Comparison of ENCODE assay signal across 10 cellular contexts in the genomic region with DNA sequence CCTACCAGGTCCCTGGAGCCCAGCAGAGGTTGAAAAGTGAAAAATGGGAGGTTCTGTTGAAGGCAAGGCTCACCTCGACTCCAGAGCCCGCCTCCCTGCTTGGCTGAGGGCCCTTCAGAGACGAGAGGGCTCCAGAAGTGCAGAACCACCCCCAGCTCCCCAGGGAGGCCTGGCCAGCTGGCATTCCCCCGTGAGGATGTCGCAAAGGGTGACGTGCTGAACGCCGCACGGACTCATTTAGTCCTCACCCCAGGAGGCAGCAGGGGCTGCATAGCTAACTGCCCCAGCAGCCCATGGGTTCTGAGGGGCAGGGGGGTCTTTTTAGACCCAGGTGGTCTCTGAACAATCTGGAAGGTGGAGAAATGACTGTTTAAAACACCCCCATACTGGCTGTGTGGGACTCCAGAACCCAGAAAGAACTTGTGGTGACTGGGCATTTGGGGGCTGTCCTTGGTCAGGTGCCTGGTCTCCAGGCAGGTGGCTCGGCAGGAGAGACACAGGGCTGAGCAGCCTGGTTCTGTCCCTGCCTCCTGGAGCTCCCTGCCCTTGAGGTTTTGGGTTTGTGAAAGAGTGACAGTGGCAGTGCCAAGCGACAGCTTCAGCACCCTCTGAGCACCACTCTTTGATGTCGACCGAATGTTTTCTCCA. TPM values are rescaled to one million over a fixed set of nuclear protein-coding genes. Genes with fewer than 3 reads are reported as not detected.
DNase-seq lines count a peak whose midpoint lies in the region; ATAC-seq and TF ChIP-seq lines count a peak whose summit lies in the region.
"Had no signal": no experiment of that assay in that cellular context is flagged by ENCODE, and none has a peak within 500 bp of the region (broad histone marks: within the 10 kb centered on the region; RNA-seq: fewer than 3 reads in every experiment).

No MANE protein-coding gene starts in this region.

- DNase-seq in RPMI8226 (peak; percentile 44), spleen (peak; percentile 85), SHP77 treated with DMSO at 0.1 percent for 48 hours (lab: John Stamatoyannopoulos, UW) (no peak), testis (no peak)
- DNase-seq in activated CD4-positive, alpha-beta T cell treated with anti-CD3 and anti-CD28 coated beads for 1 hour, result no peak
- DNase-seq in activated CD4-positive, alpha-beta T cell treated with anti-CD3 and anti-CD28 coated beads for 4 hours, result no peak
- DNase-seq: mucosa of descending colon had no signal

- no peak for TF ChIP-seq POLR2A in spleen (IDR thresholded peaks at IDR 0.05)
- no peak for TF ChIP-seq POLR2A in testis (IDR thresholded peaks at IDR 0.05)

- H3K27me3 ChIP-seq in spleen (replicated peaks in 1 of 7) (no peaks in the 10 kb centered on the region), testis (no peaks in the 10 kb centered on the region)

- H3K36me3 ChIP-seq in spleen (peaks cover 0 to 68% (median 49%) of the 10 kb centered on the region in 6 donors), testis (ENCODE audit: low read depth, missing control alignments) (no peaks in the 10 kb centered on the region)

- H3K27ac ChIP-seq in spleen, result peak overlapping the region in 4 of 8 donors; percentile 18 to 50 (median 38)
- no peak overlapping the region for H3K27ac ChIP-seq in testis
- H3K27ac ChIP-seq: SK-N-MC had no signal

- H3K4me1 ChIP-seq in spleen (peaks cover 0 to 45% (median 17%) of the 10 kb centered on the region in 6 donors), testis (peaks cover 18% of the 10 kb centered on the region)

- TF ChIP-seq CTCF in spleen (IDR thresholded peaks at IDR 0.05 in 8 of 11, conservative IDR thresholded peaks at IDR 0.05 in 3 of 11) (no peak), testis (IDR thresholded peaks at IDR 0.05) (no peak)

- H3K4me3 ChIP-seq in spleen (no peak overlapping the region), testis (no peak overlapping the region)
- H3K4me3 ChIP-seq: mucosa of descending colon, SK-N-MC had no signal

- 39 to 67% (median 61%) methylated on average over 5 to 13 of the region's 13 CpGs for WGBS in spleen, 5 donors
- WGBS in testis, 2 donors, result 76 to 81% methylated on average over 7 to 13 of the region's 13 CpGs

- ATAC-seq in GM19043 (IDR thresholded peaks at IDR 0.05; ENCODE audit: low read depth, unreplicated experiment), result peak; percentile 58
- peak; percentile 76 for ATAC-seq in HG03064 (IDR thresholded peaks at IDR 0.05; ENCODE audit: low read depth, unreplicated experiment)
- ATAC-seq: mucosa of descending colon had no signal

- intact Hi-C loops in spleen (cut with DNase I; ENCODE audit: low total_unique reads), result no loop called here
- intact Hi-C loops in testis (cut with DNase I; ENCODE audit: low total_unique reads), result no loop called here

- no peaks in the 10 kb centered on the region for H3K9me3 ChIP-seq in spleen
- H3K9me3 ChIP-seq in testis, result no peaks in the 10 kb centered on the region
- H3K9me3 ChIP-seq: mucosa of descending colon had no signal

RNA-seq across cellular contexts. Expression of a gene that starts 32.0 kb away (rescaled TPM):
- total RNA-seq in spleen (10 to 100 TPM; 40.9 to 78.0 (median 53.9) TPM), testis (10 to 100 TPM; 67.1 to 96.5 TPM)
- polyA plus RNA-seq in spleen (10 to 100 TPM; 32.2 to 51.3 (median 42.4) TPM), testis (ENCODE audit: insufficient read depth, low read depth, low replicate concordance) (94.4 TPM)

Comparison
In these comparisons a context has a peak if more than half of its experiments do, and no peak if none do; other contexts are left out.
1. DNase-seq: peak in RPMI8226 (single experiment) and spleen (single experiment); none in SHP77 treated with DMSO at 0.1 percent for 48 hours (single experiment), activated CD4-positive, alpha-beta T cell treated with anti-CD3 and anti-CD28 coated beads for 1 hour (single experiment), testis (single experiment) and activated CD4-positive, alpha-beta T cell treated with anti-CD3 and anti-CD28 coated beads for 4 hours (0 of 2).